Comparison of ENCODE assay signal across 1 cellular context in the genomic region with DNA sequence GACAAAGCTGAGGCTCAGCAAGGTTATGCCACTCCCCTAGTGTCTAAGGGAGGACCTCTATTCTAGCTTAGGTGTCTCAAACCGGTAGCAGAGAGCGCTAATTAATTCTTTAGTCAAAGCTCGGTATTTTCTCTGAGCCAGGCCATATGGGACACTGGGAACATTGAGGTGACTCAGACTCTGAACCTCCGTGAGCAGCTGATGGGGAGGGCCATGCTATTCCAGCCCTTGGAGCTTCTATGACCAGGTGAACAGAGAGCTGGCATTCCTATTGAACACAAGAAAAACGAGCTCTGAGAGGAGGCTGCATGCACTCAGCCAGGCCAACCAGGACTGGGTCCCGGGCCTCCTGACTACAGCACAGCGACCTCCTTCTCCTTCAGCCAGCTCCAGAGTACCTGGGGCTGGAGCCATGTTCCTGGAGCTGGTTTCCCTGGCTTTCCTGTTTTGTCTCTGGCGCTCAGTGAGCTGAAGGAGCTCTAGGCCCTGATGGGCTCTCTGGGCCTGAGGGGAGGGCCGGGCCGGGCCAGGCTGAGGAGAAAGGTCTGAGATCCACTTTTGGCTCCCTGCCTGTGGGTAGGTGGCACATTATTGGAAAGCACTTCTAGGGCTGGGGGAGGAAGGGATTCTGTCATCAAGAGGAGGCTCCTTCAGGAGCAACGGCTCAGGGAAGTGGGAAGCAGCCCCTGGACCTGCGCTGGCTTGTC.
TF ChIP-seq lines count a peak whose summit lies in the region.

No MANE protein-coding gene starts in this region.

TF ChIP-seq in HepG2, 621 proteins besides CTCF, POLR2A, EP300 and RAD21:
- TF ChIP-seq, protein P1, sequence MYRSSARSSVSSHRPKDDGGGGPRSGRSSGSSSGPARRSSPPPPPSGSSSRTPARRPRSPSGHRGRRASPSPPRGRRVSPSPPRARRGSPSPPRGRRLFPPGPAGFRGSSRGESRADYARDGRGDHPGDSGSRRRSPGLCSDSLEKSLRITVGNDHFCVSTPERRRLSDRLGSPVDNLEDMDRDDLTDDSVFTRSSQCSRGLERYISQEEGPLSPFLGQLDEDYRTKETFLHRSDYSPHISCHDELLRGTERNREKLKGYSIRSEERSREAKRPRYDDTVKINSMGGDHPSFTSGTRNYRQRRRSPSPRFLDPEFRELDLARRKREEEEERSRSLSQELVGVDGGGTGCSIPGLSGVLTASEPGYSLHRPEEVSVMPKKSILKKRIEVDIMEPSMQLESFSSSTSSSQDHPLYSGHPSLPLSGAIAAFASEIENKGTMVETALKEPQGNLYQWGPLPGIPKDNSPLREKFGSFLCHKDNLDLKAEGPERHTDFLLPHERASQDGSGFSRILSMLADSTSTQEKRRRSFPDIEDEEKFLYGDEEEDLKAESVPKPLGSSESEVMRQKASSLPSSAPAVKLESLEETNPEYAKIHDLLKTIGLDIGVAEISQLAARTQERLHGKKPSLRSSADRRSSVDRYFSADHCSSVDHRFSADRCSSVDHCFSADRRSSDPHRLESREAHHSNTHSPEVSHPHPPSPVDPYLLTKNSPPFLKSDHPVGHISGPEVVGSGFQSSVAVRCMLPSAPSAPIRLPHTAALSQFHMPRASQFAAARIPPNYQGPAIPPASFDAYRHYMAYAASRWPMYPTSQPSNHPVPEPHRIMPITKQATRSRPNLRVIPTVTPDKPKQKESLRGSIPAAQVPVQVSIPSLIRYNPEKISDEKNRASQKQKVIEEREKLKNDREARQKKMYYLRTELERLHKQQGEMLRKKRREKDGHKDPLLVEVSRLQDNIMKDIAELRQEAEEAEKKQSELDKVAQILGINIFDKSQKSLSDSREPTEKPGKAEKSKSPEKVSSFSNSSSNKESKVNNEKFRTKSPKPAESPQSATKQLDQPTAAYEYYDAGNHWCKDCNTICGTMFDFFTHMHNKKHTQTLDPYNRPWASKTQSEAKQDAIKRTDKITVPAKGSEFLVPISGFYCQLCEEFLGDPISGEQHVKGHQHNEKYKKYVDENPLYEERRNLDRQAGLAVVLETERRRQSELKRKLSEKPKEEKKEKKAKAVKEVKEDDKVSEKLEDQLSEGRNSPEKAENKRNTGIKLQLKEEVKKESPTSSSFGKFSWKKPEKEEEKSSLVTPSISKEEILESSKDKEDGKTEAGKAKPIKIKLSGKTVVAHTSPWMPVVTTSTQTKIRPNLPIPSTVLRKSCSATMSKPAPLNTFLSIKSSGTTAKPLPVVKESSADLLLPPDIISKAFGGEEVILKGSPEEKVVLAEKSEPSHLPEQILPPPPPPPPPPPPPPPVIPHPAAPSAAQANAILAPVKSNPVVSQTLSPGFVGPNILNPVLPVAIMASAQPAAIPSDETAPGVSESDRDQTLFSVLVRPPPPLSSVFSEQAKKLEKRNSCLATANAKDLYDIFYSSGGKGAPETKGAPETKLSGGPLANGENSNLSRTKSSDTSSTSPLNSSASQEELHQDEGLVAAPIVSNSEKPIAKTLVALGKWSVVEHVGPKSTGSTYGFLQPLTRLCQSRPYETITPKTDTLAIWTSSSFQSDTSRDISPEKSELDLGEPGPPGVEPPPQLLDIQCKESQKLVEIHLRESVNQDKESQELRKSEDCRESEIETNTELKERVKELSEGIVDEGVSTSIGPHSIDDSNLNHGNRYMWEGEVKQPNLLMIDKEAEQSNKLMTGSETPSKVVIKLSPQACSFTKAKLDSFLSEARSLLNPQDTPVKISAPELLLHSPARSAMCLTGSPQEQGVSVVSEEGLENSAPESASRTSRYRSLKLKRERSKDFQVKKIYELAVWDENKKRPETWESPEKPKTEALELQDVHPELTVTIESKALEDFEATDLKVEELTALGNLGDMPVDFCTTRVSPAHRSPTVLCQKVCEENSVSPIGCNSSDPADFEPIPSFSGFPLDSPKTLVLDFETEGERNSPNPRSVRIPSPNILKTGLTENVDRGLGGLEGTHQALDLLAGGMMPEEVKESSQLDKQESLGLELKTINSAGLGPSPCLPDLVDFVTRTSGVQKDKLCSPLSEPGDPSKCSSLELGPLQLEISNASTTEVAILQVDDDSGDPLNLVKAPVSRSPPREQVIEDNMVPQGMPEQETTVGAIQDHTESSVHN (CRISPR knock-in tag; IDR thresholded peaks at IDR 0.05) = no peak
- TF ChIP-seq ZSCAN25 (CRISPR knock-in tag; IDR thresholded peaks at IDR 0.05) (no peak), KLF11 (CRISPR knock-in tag; IDR thresholded peaks at IDR 0.05) (no peak), ZNF354B (CRISPR knock-in tag; IDR thresholded peaks at IDR 0.05) (no peak), TBX3 (IDR thresholded peaks at IDR 0.05; ENCODE audit: borderline replicate concordance) (no peak), DNMT3B (CRISPR knock-in tag; conservative IDR thresholded peaks at IDR 0.05) (no peak), ZNF558 (CRISPR knock-in tag; IDR thresholded peaks at IDR 0.05; ENCODE audit: borderline replicate concordance) (no peak), SMAD3 (CRISPR knock-in tag; IDR thresholded peaks at IDR 0.05) (no peak), NONO (IDR thresholded peaks at IDR 0.05) (no peak), NONO (CRISPR knock-in tag; conservative IDR thresholded peaks at IDR 0.05) (no peak), ISX (CRISPR knock-in tag; conservative IDR thresholded peaks at IDR 0.05) (no peak), KDM1A (CRISPR knock-in tag; IDR thresholded peaks at IDR 0.05) (no peak), FOXM1 (CRISPR knock-in tag; IDR thresholded peaks at IDR 0.05) (no peak), ZBTB1 (CRISPR knock-in tag; IDR thresholded peaks at IDR 0.05; ENCODE audit: borderline replicate concordance) (no peak), ERF (CRISPR knock-in tag; IDR thresholded peaks at IDR 0.05) (no peak), ZNF33B (CRISPR knock-in tag; IDR thresholded peaks at IDR 0.05) (no peak)
- TF ChIP-seq, protein P2, sequence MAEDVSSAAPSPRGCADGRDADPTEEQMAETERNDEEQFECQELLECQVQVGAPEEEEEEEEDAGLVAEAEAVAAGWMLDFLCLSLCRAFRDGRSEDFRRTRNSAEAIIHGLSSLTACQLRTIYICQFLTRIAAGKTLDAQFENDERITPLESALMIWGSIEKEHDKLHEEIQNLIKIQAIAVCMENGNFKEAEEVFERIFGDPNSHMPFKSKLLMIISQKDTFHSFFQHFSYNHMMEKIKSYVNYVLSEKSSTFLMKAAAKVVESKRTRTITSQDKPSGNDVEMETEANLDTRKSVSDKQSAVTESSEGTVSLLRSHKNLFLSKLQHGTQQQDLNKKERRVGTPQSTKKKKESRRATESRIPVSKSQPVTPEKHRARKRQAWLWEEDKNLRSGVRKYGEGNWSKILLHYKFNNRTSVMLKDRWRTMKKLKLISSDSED (CRISPR knock-in tag; IDR thresholded peaks at IDR 0.05) = no peak
- TF ChIP-seq, protein P3, sequence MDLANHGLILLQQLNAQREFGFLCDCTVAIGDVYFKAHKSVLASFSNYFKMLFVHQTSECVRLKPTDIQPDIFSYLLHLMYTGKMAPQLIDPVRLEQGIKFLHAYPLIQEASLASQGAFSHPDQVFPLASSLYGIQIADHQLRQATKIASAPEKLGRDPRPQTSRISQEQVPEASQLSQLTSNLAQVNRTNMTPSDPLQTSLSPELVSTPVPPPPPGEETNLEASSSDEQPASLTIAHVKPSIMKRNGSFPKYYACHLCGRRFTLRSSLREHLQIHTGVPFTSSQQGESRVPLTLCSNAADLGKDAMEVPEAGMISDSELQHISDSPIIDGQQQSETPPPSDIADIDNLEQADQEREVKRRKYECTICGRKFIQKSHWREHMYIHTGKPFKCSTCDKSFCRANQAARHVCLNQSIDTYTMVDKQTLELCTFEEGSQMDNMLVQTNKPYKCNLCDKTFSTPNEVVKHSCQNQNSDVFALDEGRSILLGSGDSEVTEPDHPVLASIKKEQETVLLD (CRISPR knock-in tag; IDR thresholded peaks at IDR 0.05; ENCODE audit: low read depth) = no peak
- TF ChIP-seq, protein P4, sequence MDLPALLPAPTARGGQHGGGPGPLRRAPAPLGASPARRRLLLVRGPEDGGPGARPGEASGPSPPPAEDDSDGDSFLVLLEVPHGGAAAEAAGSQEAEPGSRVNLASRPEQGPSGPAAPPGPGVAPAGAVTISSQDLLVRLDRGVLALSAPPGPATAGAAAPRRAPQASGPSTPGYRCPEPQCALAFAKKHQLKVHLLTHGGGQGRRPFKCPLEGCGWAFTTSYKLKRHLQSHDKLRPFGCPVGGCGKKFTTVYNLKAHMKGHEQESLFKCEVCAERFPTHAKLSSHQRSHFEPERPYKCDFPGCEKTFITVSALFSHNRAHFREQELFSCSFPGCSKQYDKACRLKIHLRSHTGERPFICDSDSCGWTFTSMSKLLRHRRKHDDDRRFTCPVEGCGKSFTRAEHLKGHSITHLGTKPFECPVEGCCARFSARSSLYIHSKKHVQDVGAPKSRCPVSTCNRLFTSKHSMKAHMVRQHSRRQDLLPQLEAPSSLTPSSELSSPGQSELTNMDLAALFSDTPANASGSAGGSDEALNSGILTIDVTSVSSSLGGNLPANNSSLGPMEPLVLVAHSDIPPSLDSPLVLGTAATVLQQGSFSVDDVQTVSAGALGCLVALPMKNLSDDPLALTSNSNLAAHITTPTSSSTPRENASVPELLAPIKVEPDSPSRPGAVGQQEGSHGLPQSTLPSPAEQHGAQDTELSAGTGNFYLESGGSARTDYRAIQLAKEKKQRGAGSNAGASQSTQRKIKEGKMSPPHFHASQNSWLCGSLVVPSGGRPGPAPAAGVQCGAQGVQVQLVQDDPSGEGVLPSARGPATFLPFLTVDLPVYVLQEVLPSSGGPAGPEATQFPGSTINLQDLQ (CRISPR knock-in tag; IDR thresholded peaks at IDR 0.05) = no peak
